Comparison of ENCODE assay signal across 11 cellular contexts in the genomic region with DNA sequence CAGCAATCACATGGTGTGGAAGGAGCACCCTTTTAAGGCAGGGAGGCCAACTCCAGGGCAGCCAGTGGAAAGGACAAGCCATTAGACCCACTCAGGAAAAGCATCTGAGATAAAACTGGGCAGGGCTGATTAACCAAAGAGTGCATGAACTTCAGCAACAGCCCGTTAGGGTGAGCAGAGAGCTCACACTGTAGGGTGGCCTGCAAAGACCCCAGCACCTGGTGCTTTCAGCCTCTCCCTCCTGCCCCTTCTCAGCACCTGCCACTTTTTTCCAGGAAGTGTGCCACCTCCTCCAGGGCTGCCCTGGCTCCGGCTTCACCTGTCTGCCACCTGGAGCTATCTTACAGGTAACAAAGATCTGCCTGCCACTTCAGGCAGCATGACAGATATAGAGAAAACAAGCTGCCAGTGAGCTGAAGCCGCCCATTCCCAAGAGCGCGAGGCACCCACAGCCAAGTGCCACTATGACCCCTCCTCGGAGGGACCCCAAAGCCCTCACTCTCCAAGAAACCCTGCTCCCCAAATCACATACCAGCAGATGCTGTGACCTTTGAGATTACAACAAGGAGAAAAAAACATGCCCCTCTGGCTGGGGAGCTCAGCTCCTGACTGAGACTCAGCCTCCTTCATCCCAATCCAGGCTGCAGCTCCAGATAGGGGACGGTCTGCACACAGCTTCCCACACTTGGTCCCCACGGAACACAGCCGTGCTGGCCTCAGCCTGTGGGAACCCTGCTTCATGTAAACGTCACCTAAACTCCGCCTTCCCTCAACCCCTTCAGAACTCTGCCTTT.
A peak's percentile ranks its signal among the peaks of the same experiment; 100 is the strongest.
DNase-seq lines count a peak whose midpoint lies in the region; ATAC-seq and TF ChIP-seq lines count a peak whose summit lies in the region.
"Had no signal": no experiment of that assay in that cellular context is flagged by ENCODE, and none has a peak within 500 bp of the region (broad histone marks: within the 10 kb centered on the region; RNA-seq: fewer than 3 reads in every experiment).

No MANE protein-coding gene starts in this region.

- peaks cover 2% of the 10 kb centered on the region for H3K9me3 Mint-ChIP-seq in endodermal cell
- H3K9me3 Mint-ChIP-seq in activated naive CD8-positive, alpha-beta T cell treated with anti-CD3 and anti-CD28 coated beads for 36 hours: no peaks in the 10 kb centered on the region
- no peaks in the 10 kb centered on the region for H3K9me3 Mint-ChIP-seq in nephron progenitor cell

- H3K36me3 ChIP-seq in endodermal cell (ENCODE audit: control insufficient read depth, insufficient read depth, low read length) (peaks cover 16% of the 10 kb centered on the region), upper lobe of right lung (peaks cover 11% of the 10 kb centered on the region)

- H3K27me3 Mint-ChIP-seq in endodermal cell (ENCODE audit: insufficient read depth) (no peaks in the 10 kb centered on the region), nephron progenitor cell (ENCODE audit: low read depth, poor library complexity) (no peaks in the 10 kb centered on the region)
- H3K27me3 Mint-ChIP-seq in activated naive CD8-positive, alpha-beta T cell treated with anti-CD3 and anti-CD28 coated beads for 36 hours: no peaks in the 10 kb centered on the region

- H3K4me3 Mint-ChIP-seq in endodermal cell (no peak overlapping the region), nephron progenitor cell (no peak overlapping the region)
- no peak overlapping the region for H3K4me3 Mint-ChIP-seq in activated naive CD8-positive, alpha-beta T cell treated with anti-CD3 and anti-CD28 coated beads for 36 hours

- no peak overlapping the region for H3K9ac ChIP-seq in endodermal cell (ENCODE audit: extremely low read depth, low read length, poor library complexity, severe bottlenecking)

- peak; percentile 40 for DNase-seq in activated CD8-positive, alpha-beta memory T cell treated with anti-CD3 and anti-CD28 coated beads, Interleukin-2, amount 50 U/mL, for 48 hours
- no peak for DNase-seq in activated CD8-positive, alpha-beta memory T cell treated with anti-CD3 and anti-CD28 coated beads, Interleukin-2, amount 50 U/mL, for 4 hours
- DNase-seq in NCI-H1417 treated with DMSO at 0.1 percent for 48 hours (lab: John Stamatoyannopoulos, UW): peak; percentile 24
- DNase-seq in endodermal cell: no peak
- no peak for DNase-seq in upper lobe of right lung
- no peak for DNase-seq in activated naive CD8-positive, alpha-beta T cell treated with anti-CD3 and anti-CD28 coated beads for 36 hours
- no peak for DNase-seq in nephron progenitor cell
- DNase-seq: esophagus squamous epithelium; NK-92 treated with Interleukin-12 subunit alpha and Interleukin-12 subunit beta, amount 100 ng/mL, for 24 hours had no signal

- 88 to 92% methylated on average over 7 to 11 of the region's 11 CpGs for WGBS in endodermal cell (ENCODE audit: insufficient coverage in 1 of 2, insufficient read length in 1 of 2), 2 experiments

- TF ChIP-seq CTCF in endodermal cell (conservative IDR thresholded peaks at IDR 0.05) (no peak), upper lobe of right lung (IDR thresholded peaks at IDR 0.05) (no peak), nephron progenitor cell (IDR thresholded peaks at IDR 0.05) (no peak)

- ATAC-seq in upper lobe of right lung: no peak
- ATAC-seq in GM18519 (IDR thresholded peaks at IDR 0.05; ENCODE audit: low FRiP score, unreplicated experiment): no peak

- H3K27ac Mint-ChIP-seq in endodermal cell (no peak overlapping the region), nephron progenitor cell (no peak overlapping the region)
- H3K27ac Mint-ChIP-seq in activated naive CD8-positive, alpha-beta T cell treated with anti-CD3 and anti-CD28 coated beads for 36 hours: no peak overlapping the region

- intact Hi-C loops in upper lobe of right lung (cut with DNase I): no loop called here

- H3K27ac ChIP-seq in endodermal cell (ENCODE audit: low read depth, low read length): peak overlapping the region; percentile 73
- H3K27ac ChIP-seq in upper lobe of right lung: peak overlapping the region; percentile 65
- H3K27ac ChIP-seq: C4-2B had no signal

- H3K27me3 ChIP-seq in endodermal cell (ENCODE audit: control insufficient read depth, insufficient read depth, low read length, poor library complexity, severe bottlenecking) (no peaks in the 10 kb centered on the region), upper lobe of right lung (no peaks in the 10 kb centered on the region)
- H3K27me3 ChIP-seq: esophagus squamous epithelium had no signal

- H3K4me3 ChIP-seq in endodermal cell (ENCODE audit: low read length) (no peak overlapping the region), upper lobe of right lung (no peak overlapping the region)
- H3K4me3 ChIP-seq: esophagus squamous epithelium had no signal

- peaks cover 9% of the 10 kb centered on the region for H3K4me1 Mint-ChIP-seq in endodermal cell
- peaks cover 3% of the 10 kb centered on the region for H3K4me1 Mint-ChIP-seq in activated naive CD8-positive, alpha-beta T cell treated with anti-CD3 and anti-CD28 coated beads for 36 hours
- H3K4me1 Mint-ChIP-seq in nephron progenitor cell: peaks cover 24% of the 10 kb centered on the region

- no peaks in the 10 kb centered on the region for H3K9me3 ChIP-seq in endodermal cell (ENCODE audit: control insufficient read depth, low read length)
- H3K9me3 ChIP-seq in upper lobe of right lung: no peaks in the 10 kb centered on the region
- H3K9me3 ChIP-seq: esophagus squamous epithelium had no signal

- peaks cover 43% of the 10 kb centered on the region for H3K36me3 Mint-ChIP-seq in endodermal cell (ENCODE audit: low read depth)
- H3K36me3 Mint-ChIP-seq in activated naive CD8-positive, alpha-beta T cell treated with anti-CD3 and anti-CD28 coated beads for 36 hours: peaks cover 5% of the 10 kb centered on the region
- H3K36me3 Mint-ChIP-seq in nephron progenitor cell (ENCODE audit: low read depth): peaks cover 40% of the 10 kb centered on the region

- H3K4me1 ChIP-seq in endodermal cell (ENCODE audit: control insufficient read depth, insufficient read depth, low read length): no peaks in the 10 kb centered on the region
- H3K4me1 ChIP-seq in upper lobe of right lung: peaks cover 3% of the 10 kb centered on the region

Comparison
In these comparisons a context has a peak if more than half of its experiments do, and no peak if none do; other contexts are left out.
1. DNase-seq: peak in activated CD8-positive, alpha-beta memory T cell treated with anti-CD3 and anti-CD28 coated beads, Interleukin-2, amount 50 U/mL, for 48 hours (single experiment) and NCI-H1417 treated with DMSO at 0.1 percent for 48 hours (single experiment); none in activated CD8-positive, alpha-beta memory T cell treated with anti-CD3 and anti-CD28 coated beads, Interleukin-2, amount 50 U/mL, for 4 hours (single experiment), endodermal cell (single experiment), upper lobe of right lung (single experiment), activated naive CD8-positive, alpha-beta T cell treated with anti-CD3 and anti-CD28 coated beads for 36 hours (single experiment) and nephron progenitor cell (single experiment).